In genomic region chr20:50106669-50107068, GRCh38 we compare ENCODE assay signal across 7 cellular contexts. TPM values are rescaled to one million over a fixed set of nuclear protein-coding genes. Genes with fewer than 3 reads are reported as not detected.
DNase-seq lines count a peak whose midpoint lies in the region; ATAC-seq and TF ChIP-seq lines count a peak whose summit lies in the region.
"Not testable (repeated sequence)": the region's sequence is repeated elsewhere in the genome, so short reads cannot be mapped to it uniquely, and the experiment has no call there.

No MANE protein-coding gene starts in this region.

- ATAC-seq in CD4-positive, CD25-positive, alpha-beta regulatory T cell (ENCODE audit: low read depth in 2 of 2); activated B cell treated with CpG ODN at 0.5 μM for 24 hours (ENCODE audit: low read depth); central memory CD8-positive, alpha-beta T cell (replicated peaks; ENCODE audit: extremely low read depth, poor library complexity, severe bottlenecking): not testable (repeated sequence)

- peaks cover 44% of the 10 kb centered on the region for H3K4me1 ChIP-seq in CD4-positive, CD25-positive, alpha-beta regulatory T cell (ENCODE audit: control insufficient read depth, insufficient read depth, low read length, poor library complexity, severe bottlenecking)
- H3K4me1 ChIP-seq in Loucy (ENCODE audit: insufficient read depth, low read length, poor library complexity, severe bottlenecking) (peaks cover 50% of the 10 kb centered on the region), cardiac muscle cell (ENCODE audit: low read depth) (peaks cover 42% of the 10 kb centered on the region), smooth muscle cell (ENCODE audit: low read depth) (peaks cover 27% of the 10 kb centered on the region)

- H3K27me3 Mint-ChIP-seq in CD4-positive, CD25-positive, alpha-beta regulatory T cell; activated B cell treated with CpG ODN at 0.5 μM for 24 hours; central memory CD8-positive, alpha-beta T cell; osteocyte (ENCODE audit: unreplicated experiment): not testable (repeated sequence)

- H4K20me1 ChIP-seq in Loucy (ENCODE audit: insufficient read depth, low read length, poor library complexity, severe bottlenecking) (peaks cover 81% of the 10 kb centered on the region), smooth muscle cell (ENCODE audit: low read depth) (peaks cover 100% of the 10 kb centered on the region)

- peaks cover 13% of the 10 kb centered on the region for H3F3A ChIP-seq in Loucy (ENCODE audit: low read depth)
- H3F3A ChIP-seq in smooth muscle cell (ENCODE audit: low read depth): peaks cover 27% of the 10 kb centered on the region

- not testable (repeated sequence) for H3K4me3 ChIP-seq in CD4-positive, CD25-positive, alpha-beta regulatory T cell (ENCODE audit: low read depth, low read length); Loucy (ENCODE audit: low read length, poor library complexity, severe bottlenecking); cardiac muscle cell; smooth muscle cell

- 94% methylated on average over 5 of the region's 5 CpGs for WGBS in smooth muscle cell (ENCODE audit: low lambda C conversion rate)

- TF ChIP-seq CTCF in Loucy (conservative IDR thresholded peaks at IDR 0.05; ENCODE audit: low read length); activated B cell treated with CpG ODN at 0.5 μM for 24 hours (IDR thresholded peaks at IDR 0.05); cardiac muscle cell (IDR thresholded peaks at IDR 0.05; ENCODE audit: low read depth, low read length); osteocyte (IDR thresholded peaks at IDR 0.05); smooth muscle cell (IDR thresholded peaks at IDR 0.05; ENCODE audit: borderline replicate concordance, insufficient read depth, poor library complexity, severe bottlenecking): not testable (repeated sequence)

- not testable (repeated sequence) for DNase-seq in CD4-positive, CD25-positive, alpha-beta regulatory T cell; activated B cell treated with CpG ODN at 0.5 μM for 24 hours; central memory CD8-positive, alpha-beta T cell (ENCODE audit: low spot score in 2 of 2); cardiac muscle cell (ENCODE audit: low read depth in 1 of 2, low spot score in 1 of 2); osteocyte (ENCODE audit: extremely low spot score, unreplicated experiment); smooth muscle cell (lab: John Stamatoyannopoulos, UW; ENCODE audit: unreplicated experiment)

- POLR2A ChIA-PET in activated B cell treated with CpG ODN at 0.5 μM for 24 hours (lab: Charles Lee): interaction anchor here (0.6 to 1.0 kb wide), 3 partner anchors 8 to 440 kb away, joined by 3 to 4 read pairs (median 4); no protein-coding TSS in a partner anchor

- intact Hi-C loops in activated B cell treated with CpG ODN at 0.5 μM for 24 hours (cut with micrococcal nuclease): not testable (repeated sequence)

- H3K4me2 ChIP-seq in Loucy (ENCODE audit: low read depth, low read length, poor library complexity, severe bottlenecking): peak overlapping the region; percentile 72
- not testable (repeated sequence) for H3K4me2 ChIP-seq in smooth muscle cell

- not testable (repeated sequence) for H3K36me3 Mint-ChIP-seq in CD4-positive, CD25-positive, alpha-beta regulatory T cell; osteocyte (ENCODE audit: unreplicated experiment)
- peaks cover 40% of the 10 kb centered on the region for H3K36me3 Mint-ChIP-seq in activated B cell treated with CpG ODN at 0.5 μM for 24 hours (ENCODE audit: low read depth)
- peaks cover 31% of the 10 kb centered on the region for H3K36me3 Mint-ChIP-seq in central memory CD8-positive, alpha-beta T cell (ENCODE audit: insufficient read depth)

- H3K27ac Mint-ChIP-seq in CD4-positive, CD25-positive, alpha-beta regulatory T cell: peak overlapping the region in 2 of 3 donors; percentile 48 to 76
- H3K27ac Mint-ChIP-seq in activated B cell treated with CpG ODN at 0.5 μM for 24 hours (peak overlapping the region; percentile 27), osteocyte (ENCODE audit: unreplicated experiment) (peak overlapping the region; percentile 61)
- H3K27ac Mint-ChIP-seq in central memory CD8-positive, alpha-beta T cell (ENCODE audit: low read depth): peak overlapping the region; percentile 35

- H2AFZ ChIP-seq in Loucy (ENCODE audit: low read length); smooth muscle cell (ENCODE audit: low read depth): not testable (repeated sequence)

- peak overlapping the region in 1 of 4 donors; percentile 33 for H3K4me3 Mint-ChIP-seq in CD4-positive, CD25-positive, alpha-beta regulatory T cell
- not testable (repeated sequence) for H3K4me3 Mint-ChIP-seq in activated B cell treated with CpG ODN at 0.5 μM for 24 hours; central memory CD8-positive, alpha-beta T cell; osteocyte (ENCODE audit: unreplicated experiment)

- not testable (repeated sequence) for H3K9ac ChIP-seq in Loucy (ENCODE audit: low read depth, low read length, poor library complexity, severe bottlenecking); smooth muscle cell (ENCODE audit: low read depth)

- H3K27ac ChIP-seq in CD4-positive, CD25-positive, alpha-beta regulatory T cell (ENCODE audit: insufficient read depth, low read length, poor library complexity, severe bottlenecking): not testable (repeated sequence)
- H3K27ac ChIP-seq in cardiac muscle cell: peak overlapping the region; percentile 69
- H3K27ac ChIP-seq in smooth muscle cell (ENCODE audit: low read depth): peak overlapping the region; percentile 93

- H3K9me3 ChIP-seq in CD4-positive, CD25-positive, alpha-beta regulatory T cell (ENCODE audit: control insufficient read depth in 2 of 2, low read length in 2 of 2); Loucy (ENCODE audit: insufficient read depth, low read depth, low read length); cardiac muscle cell (ENCODE audit: low read depth); smooth muscle cell (replicated peaks; ENCODE audit: low read depth): not testable (repeated sequence)

- CTCF ChIA-PET in activated B cell treated with CpG ODN at 0.5 μM for 24 hours (lab: Charles Lee): interaction anchor here (0.7 to 1.6 kb wide), 4 partner anchors 14 to 221 kb away, joined by 3 to 8 read pairs (median 4); no protein-coding TSS in a partner anchor

- not testable (repeated sequence) for H3K9me3 Mint-ChIP-seq in CD4-positive, CD25-positive, alpha-beta regulatory T cell; activated B cell treated with CpG ODN at 0.5 μM for 24 hours; central memory CD8-positive, alpha-beta T cell; osteocyte (ENCODE audit: unreplicated experiment)

- not testable (repeated sequence) for H3K27me3 ChIP-seq in CD4-positive, CD25-positive, alpha-beta regulatory T cell (ENCODE audit: control insufficient read depth, insufficient read depth, low read length); Loucy (ENCODE audit: insufficient read depth, low read length, poor library complexity, severe bottlenecking); cardiac muscle cell; smooth muscle cell (ENCODE audit: low read depth)

- H3K9me2 ChIP-seq in Loucy (replicated peaks; ENCODE audit: low read depth, low read length): not testable (repeated sequence)

- H3K4me1 Mint-ChIP-seq in CD4-positive, CD25-positive, alpha-beta regulatory T cell: peaks cover 29 to 92% (median 73%) of the 10 kb centered on the region in 4 donors
- peaks cover 79% of the 10 kb centered on the region for H3K4me1 Mint-ChIP-seq in activated B cell treated with CpG ODN at 0.5 μM for 24 hours
- H3K4me1 Mint-ChIP-seq in central memory CD8-positive, alpha-beta T cell: peaks cover 80% of the 10 kb centered on the region
- H3K4me1 Mint-ChIP-seq in osteocyte (ENCODE audit: unreplicated experiment): peaks cover 81% of the 10 kb centered on the region

- H3K79me2 ChIP-seq in Loucy (ENCODE audit: insufficient read depth, low read length): peaks cover 91% of the 10 kb centered on the region
- H3K79me2 ChIP-seq in smooth muscle cell (ENCODE audit: low read depth): peaks cover 100% of the 10 kb centered on the region

- not testable (repeated sequence) for H3K36me3 ChIP-seq in CD4-positive, CD25-positive, alpha-beta regulatory T cell (ENCODE audit: control insufficient read depth, insufficient read depth, low read length); Loucy (ENCODE audit: insufficient read depth, low read length); cardiac muscle cell; smooth muscle cell (ENCODE audit: low read depth)

RNA-seq across cellular contexts. Expression of gene UBE2V1, which starts 6.3 kb away (rescaled TPM):
- 124 TPM for total RNA-seq in CD4-positive, CD25-positive, alpha-beta regulatory T cell
- 100 to 1,000 TPM; 115 to 130 (median 127) TPM for polyA plus RNA-seq in CD4-positive, CD25-positive, alpha-beta regulatory T cell
- 147 and 166 TPM in 2 replicates for total RNA-seq in activated B cell treated with CpG ODN at 0.5 μM for 24 hours
- 64.0 and 126 TPM in 2 replicates for total RNA-seq in cardiac muscle cell
- 164 and 173 TPM in 2 replicates for polyA plus RNA-seq in cardiac muscle cell
- total RNA-seq in osteocyte: 102 and 106 TPM in 2 replicates
- total RNA-seq in smooth muscle cell: 94.1 and 94.8 TPM in 2 replicates
- polyA plus RNA-seq in smooth muscle cell: 128 and 141 TPM in 2 replicates

RNA-seq across cellular contexts. Expression of gene PEDS1, which starts 46.9 kb away (rescaled TPM):
- total RNA-seq in CD4-positive, CD25-positive, alpha-beta regulatory T cell: 26.4 TPM
- 10 to 100 TPM; 16.8 to 18.3 (median 17.8) TPM for polyA plus RNA-seq in CD4-positive, CD25-positive, alpha-beta regulatory T cell
- total RNA-seq in activated B cell treated with CpG ODN at 0.5 μM for 24 hours (9.8 and 9.9 TPM in 2 replicates), cardiac muscle cell (36.9 and 38.4 TPM in 2 replicates), osteocyte (61.2 and 63.7 TPM in 2 replicates), smooth muscle cell (36.6 and 45.8 TPM in 2 replicates)
- polyA plus RNA-seq in cardiac muscle cell (37.2 and 43.9 TPM in 2 replicates), smooth muscle cell (47.4 and 64.3 TPM in 2 replicates)
